ENCODE assay signal across 16 cellular contexts in genomic region chr12:57107456-57107855, GRCh38. TPM values are rescaled to one million over a fixed set of nuclear protein-coding genes. Genes with fewer than 3 reads are reported as not detected.
DNase-seq lines count a peak whose midpoint lies in the region; ATAC-seq and TF ChIP-seq lines count a peak whose summit lies in the region.
"Had no signal": no experiment of that assay in that cellular context is flagged by ENCODE, and none has a peak within 500 bp of the region (broad histone marks: within the 10 kb centered on the region; RNA-seq: fewer than 3 reads in every experiment).

No MANE protein-coding gene starts in this region.

- no peaks in the 10 kb centered on the region for H4K20me1 ChIP-seq in SK-N-SH (ENCODE audit: insufficient read depth)

- H2AFZ ChIP-seq in SK-N-SH (ENCODE audit: low read depth) (no peak overlapping the region), trophoblast cell (ENCODE audit: insufficient read depth, low read length, poor library complexity) (no peak overlapping the region)

- no peak overlapping the region for H3K14ac ChIP-seq in trophoblast cell (ENCODE audit: low read length)

- peak overlapping the region; percentile 87 for H3K27ac Mint-ChIP-seq in activated naive CD8-positive, alpha-beta T cell treated with anti-CD3 and anti-CD28 coated beads, Interleukin-2, amount 50 U/mL, for 24 hours

- no peak overlapping the region for H4K12ac ChIP-seq in trophoblast cell (ENCODE audit: low read depth, low read length)

- H3K4me2 ChIP-seq in SK-N-SH = no peak overlapping the region
- H3K4me2 ChIP-seq in trophoblast cell (ENCODE audit: low read length) = no peak overlapping the region

- no peak overlapping the region for H4K8ac ChIP-seq in trophoblast cell (ENCODE audit: low read depth, low read length)

- H3K23ac ChIP-seq in trophoblast cell (ENCODE audit: low read length) = no peak overlapping the region

- no peaks in the 10 kb centered on the region for H3K9me3 ChIP-seq in SK-N-SH
- H3K9me3 ChIP-seq in trophoblast cell (ENCODE audit: insufficient read depth, low read depth, low read length) = no peaks in the 10 kb centered on the region
- H3K9me3 ChIP-seq in BE2C = no peaks in the 10 kb centered on the region
- H3K9me3 ChIP-seq: left ventricle myocardium inferior, SJSA1, testis had no signal

- H3K79me2 ChIP-seq in SK-N-SH (ENCODE audit: insufficient read depth) (no peaks in the 10 kb centered on the region), trophoblast cell (ENCODE audit: control insufficient read depth, insufficient read depth, low read length, poor library complexity) (peaks cover 12% of the 10 kb centered on the region)

- no peak overlapping the region for H3K9ac ChIP-seq in SK-N-SH
- no peak overlapping the region for H3K9ac ChIP-seq in trophoblast cell (ENCODE audit: low read length)

- no peak overlapping the region for H3K18ac ChIP-seq in trophoblast cell (ENCODE audit: low read length)

- TF ChIP-seq CTCF in SK-N-SH (IDR thresholded peaks at IDR 0.05) (no peak), BE2C (IDR thresholded peaks at IDR 0.05; ENCODE audit: low read depth, low read length) (no peak)

- POLR2A ChIA-PET in SK-N-SH (lab: Yijun Ruan, JAX) = no interaction called here

- no peak overlapping the region for H2AK5ac ChIP-seq in trophoblast cell (ENCODE audit: low read length)

- ATAC-seq in SK-N-SH treated with all-trans-retinoic acid at 6 μM for 48 hours = no peak
- ATAC-seq in activated naive CD8-positive, alpha-beta T cell treated with anti-CD3 and anti-CD28 coated beads, Interleukin-2, amount 50 U/mL, for 24 hours = no peak

- no peak overlapping the region for H3K4me3 Mint-ChIP-seq in activated naive CD8-positive, alpha-beta T cell treated with anti-CD3 and anti-CD28 coated beads, Interleukin-2, amount 50 U/mL, for 24 hours

- DNase-seq in SK-N-SH = no peak
- DNase-seq in D341Med (ENCODE audit: low spot score) = peak; percentile 14
- DNase-seq in activated naive CD8-positive, alpha-beta T cell treated with anti-CD3 and anti-CD28 coated beads, Interleukin-2, amount 50 U/mL, for 24 hours = no peak
- no peak for DNase-seq in trophoblast cell
- DNase-seq in DMS 273 (lab: John Stamatoyannopoulos, UW; ENCODE audit: unreplicated experiment) = no peak
- no peak for DNase-seq in caudate nucleus (lab: John Stamatoyannopoulos, UW)
- DNase-seq in BE2C = no peak
- DNase-seq: activated CD4-positive, alpha-beta T cell treated with anti-CD3 and anti-CD28 coated beads, Interleukin-2, amount 50 U/mL, for 48 hours; activated effector memory CD4-positive, alpha-beta T cell treated with Interleukin-2 at 50 U/mL for 16 hours; left ventricle myocardium inferior; NCI-H510A; testis had no signal

- CTCF ChIA-PET in SK-N-SH (lab: Yijun Ruan, JAX) = interaction anchor here (0.9 to 23.2 kb wide), 5 partner anchors 14 to 107 kb away, joined by 3 to 339 read pairs (median 10); partner anchors contain the start of genes NEMP1 and ZBTB39

- H3K36me3 ChIP-seq in SK-N-SH (replicated peaks in 1 of 2; ENCODE audit: control insufficient read depth in 1 of 2, insufficient read depth in 2 of 2, low read length in 1 of 2) (no peaks in the 10 kb centered on the region), trophoblast cell (ENCODE audit: control insufficient read depth in 1 of 2, insufficient read depth in 2 of 2, low read length in 2 of 2) (peaks cover 39 to 49% of the 10 kb centered on the region in 2 experiments), BE2C (no peaks in the 10 kb centered on the region)

- H4K91ac ChIP-seq in trophoblast cell (ENCODE audit: low read depth, low read length) = no peak overlapping the region

- H3K27me3 ChIP-seq in SK-N-SH (ENCODE audit: insufficient read depth) (no peaks in the 10 kb centered on the region), trophoblast cell (ENCODE audit: insufficient read depth, low read length) (no peaks in the 10 kb centered on the region), BE2C (no peaks in the 10 kb centered on the region)
- H3K27me3 ChIP-seq: SJSA1, testis had no signal

- H2BK5ac ChIP-seq in trophoblast cell (ENCODE audit: low read depth, low read length, poor library complexity) = no peak overlapping the region

- peaks cover 66% of the 10 kb centered on the region for H3K36me3 Mint-ChIP-seq in activated naive CD8-positive, alpha-beta T cell treated with anti-CD3 and anti-CD28 coated beads, Interleukin-2, amount 50 U/mL, for 24 hours (ENCODE audit: low read depth)
- H3K36me3 Mint-ChIP-seq: brain had no signal

- H3K4me3 ChIP-seq in SK-N-SH (ENCODE audit: low read depth in 2 of 2, low read length in 1 of 2) (no peak overlapping the region), trophoblast cell (ENCODE audit: low read depth, low read length) (peak overlapping the region; percentile 32), BE2C (ENCODE audit: low read depth, low read length) (no peak overlapping the region)
- H3K4me3 ChIP-seq: left ventricle myocardium inferior, SJSA1, testis had no signal

- H2BK120ac ChIP-seq in trophoblast cell (ENCODE audit: insufficient read depth, low read length, poor library complexity) = no peak overlapping the region

- H3K9me2 ChIP-seq in SK-N-SH = no peaks in the 10 kb centered on the region

- H3K79me1 ChIP-seq in trophoblast cell (ENCODE audit: low read length) = peaks cover 20% of the 10 kb centered on the region

- no peak for TF ChIP-seq RAD21 in SK-N-SH (IDR thresholded peaks at IDR 0.05; ENCODE audit: low read length)

- 71% methylated on average over 5 of the region's 5 CpGs for WGBS in SK-N-SH (ENCODE audit: low lambda C conversion rate)
- WGBS in trophoblast cell (ENCODE audit: extremely low coverage, insufficient coverage, insufficient read length) = no CpG with 5 or more reads among the region's 5 CpGs

- no peaks in the 10 kb centered on the region for H3K9me3 Mint-ChIP-seq in activated naive CD8-positive, alpha-beta T cell treated with anti-CD3 and anti-CD28 coated beads, Interleukin-2, amount 50 U/mL, for 24 hours

- no peaks in the 10 kb centered on the region for H3K27me3 Mint-ChIP-seq in activated naive CD8-positive, alpha-beta T cell treated with anti-CD3 and anti-CD28 coated beads, Interleukin-2, amount 50 U/mL, for 24 hours
- H3K27me3 Mint-ChIP-seq: brain had no signal

- TF ChIP-seq EP300 in SK-N-SH (IDR thresholded peaks at IDR 0.05; ENCODE audit: borderline replicate concordance in 1 of 2, low read depth in 1 of 2, low read length in 1 of 2) = no peak

- H3K4me1 Mint-ChIP-seq in activated naive CD8-positive, alpha-beta T cell treated with anti-CD3 and anti-CD28 coated beads, Interleukin-2, amount 50 U/mL, for 24 hours = peaks cover 70% of the 10 kb centered on the region

- H2BK12ac ChIP-seq in trophoblast cell (ENCODE audit: low read length) = no peak overlapping the region

- H3F3A ChIP-seq in SK-N-SH (replicated peaks; ENCODE audit: insufficient read depth) = no peaks in the 10 kb centered on the region

- H3K4ac ChIP-seq in trophoblast cell (ENCODE audit: low read depth, low read length) = no peak overlapping the region

- peaks cover 0 to 11% of the 10 kb centered on the region in 2 experiments; a peak in 2 of 4 replicates for H3K4me1 ChIP-seq in SK-N-SH (ENCODE audit: control insufficient read depth in 1 of 2, insufficient read depth in 2 of 2, low read depth in 1 of 2, low read length in 1 of 2)
- H3K4me1 ChIP-seq in trophoblast cell (ENCODE audit: control insufficient read depth in 1 of 2, insufficient read depth in 2 of 2, low read length in 2 of 2) = peaks cover 11% of the 10 kb centered on the region in 2 experiments
- peaks cover 9% of the 10 kb centered on the region for H3K4me1 ChIP-seq in BE2C

- H3K27ac ChIP-seq in SK-N-SH (ENCODE audit: low read depth in 2 of 2, low read length in 1 of 2) (no peak overlapping the region), trophoblast cell (ENCODE audit: low read depth, low read length) (no peak overlapping the region), caudate nucleus (ENCODE audit: low read depth, low read length) (no peak overlapping the region)
- H3K27ac ChIP-seq: 22Rv1, left ventricle myocardium inferior, SJSA1, testis had no signal

TF ChIP-seq in SK-N-SH, 30 proteins besides CTCF, POLR2A, EP300 and RAD21 (continues in another document):
- TF ChIP-seq FOSL2 (IDR thresholded peaks at IDR 0.05; ENCODE audit: borderline replicate concordance, low read depth) = no peak

TF ChIP-seq in SK-N-SH treated with all-trans-retinoic acid at 6 μM for 48 hours, 23 proteins besides CTCF, POLR2A, EP300 and RAD21 (continues in another document):
- TF ChIP-seq ARNTL (CRISPR knock-in tag; IDR thresholded peaks at IDR 0.05; ENCODE audit: borderline replicate concordance, low read depth) (no peak), ESRRG (CRISPR knock-in tag; IDR thresholded peaks at IDR 0.05) (no peak), RARB (CRISPR knock-in tag; IDR thresholded peaks at IDR 0.05) (no peak), PPARA (CRISPR knock-in tag; IDR thresholded peaks at IDR 0.05; ENCODE audit: borderline replicate concordance) (no peak)

RNA-seq across cellular contexts. Expression of gene STAT6, which starts 3.7 kb away (rescaled TPM):
- 0.15 and 0.42 TPM in 2 replicates for polyA plus RNA-seq in SK-N-SH (2012; rRNA removed)
- polyA plus RNA-seq in SK-N-SH (2012; cell fraction: cytosol; rRNA removed) = 0.05 and 0.19 TPM in 2 replicates
- 0.73 and 0.83 TPM in 2 replicates for polyA plus RNA-seq in SK-N-SH (2012; cell fraction: nucleus; rRNA removed)
- polyA plus RNA-seq in trophoblast cell (2013) = 48.8 and 53.2 TPM in 2 replicates
- polyA plus RNA-seq in BE2C (2012; ENCODE audit: insufficient read depth, insufficient read length, low read depth) = 1.6 TPM

RNA-seq across cellular contexts. Expression of gene NAB2, which starts 18.5 kb away (rescaled TPM):
- 23.7 and 24.9 TPM in 2 replicates for polyA plus RNA-seq in SK-N-SH (2012; rRNA removed)
- 12.7 and 18.9 TPM in 2 replicates for polyA plus RNA-seq in SK-N-SH (2012; cell fraction: cytosol; rRNA removed)
- 24.3 and 28.0 TPM in 2 replicates for polyA plus RNA-seq in SK-N-SH (2012; cell fraction: nucleus; rRNA removed)
- polyA plus RNA-seq in trophoblast cell (2013) = 26.6 and 26.8 TPM in 2 replicates
- 24.8 TPM for polyA plus RNA-seq in BE2C (2012; ENCODE audit: insufficient read depth, insufficient read length, low read depth)

RNA-seq across cellular contexts. Expression of gene LRP1, which starts 20.8 kb away (rescaled TPM):
- polyA plus RNA-seq in SK-N-SH (2012; rRNA removed) = 18.8 and 55.0 TPM in 2 replicates
- polyA plus RNA-seq in SK-N-SH (2012; cell fraction: cytosol; rRNA removed) = 22.3 and 34.9 TPM in 2 replicates
- polyA plus RNA-seq in SK-N-SH (2012; cell fraction: nucleus; rRNA removed) = 127 and 168 TPM in 2 replicates
- polyA plus RNA-seq in trophoblast cell (2013) = 45.9 and 49.7 TPM in 2 replicates
- polyA plus RNA-seq in BE2C (2012; ENCODE audit: insufficient read depth, insufficient read length, low read depth) = 6.4 TPM

RNA-seq across cellular contexts. Expression of gene NEMP1, which starts 28.9 kb away (rescaled TPM):
- 6.2 and 8.8 TPM in 2 replicates for polyA plus RNA-seq in SK-N-SH (2012; rRNA removed)
- polyA plus RNA-seq in SK-N-SH (2012; cell fraction: cytosol; rRNA removed) = 7.0 and 7.1 TPM in 2 replicates
- polyA plus RNA-seq in SK-N-SH (2012; cell fraction: nucleus; rRNA removed) = 13.4 and 24.8 TPM in 2 replicates
- polyA plus RNA-seq in trophoblast cell (2013) = 11.6 and 12.1 TPM in 2 replicates
- polyA plus RNA-seq in BE2C (2012; ENCODE audit: insufficient read depth, insufficient read length, low read depth) = 5.8 TPM

RNA-seq across cellular contexts. Expression of gene LRP1-AS, which starts 40.0 kb away (rescaled TPM):
- polyA plus RNA-seq in SK-N-SH (2012; rRNA removed) = not detected in 2 replicates
- polyA plus RNA-seq in SK-N-SH (2012; cell fraction: cytosol; rRNA removed) = not detected in 2 replicates
- polyA plus RNA-seq in SK-N-SH (2012; cell fraction: nucleus; rRNA removed) = not detected in 2 replicates
- polyA plus RNA-seq in trophoblast cell (2013) = not detected in 2 replicates
- not detected for polyA plus RNA-seq in BE2C (2012; ENCODE audit: insufficient read depth, insufficient read length, low read depth)
